ENCODE assay signal across 2 cellular contexts in the genomic region with DNA sequence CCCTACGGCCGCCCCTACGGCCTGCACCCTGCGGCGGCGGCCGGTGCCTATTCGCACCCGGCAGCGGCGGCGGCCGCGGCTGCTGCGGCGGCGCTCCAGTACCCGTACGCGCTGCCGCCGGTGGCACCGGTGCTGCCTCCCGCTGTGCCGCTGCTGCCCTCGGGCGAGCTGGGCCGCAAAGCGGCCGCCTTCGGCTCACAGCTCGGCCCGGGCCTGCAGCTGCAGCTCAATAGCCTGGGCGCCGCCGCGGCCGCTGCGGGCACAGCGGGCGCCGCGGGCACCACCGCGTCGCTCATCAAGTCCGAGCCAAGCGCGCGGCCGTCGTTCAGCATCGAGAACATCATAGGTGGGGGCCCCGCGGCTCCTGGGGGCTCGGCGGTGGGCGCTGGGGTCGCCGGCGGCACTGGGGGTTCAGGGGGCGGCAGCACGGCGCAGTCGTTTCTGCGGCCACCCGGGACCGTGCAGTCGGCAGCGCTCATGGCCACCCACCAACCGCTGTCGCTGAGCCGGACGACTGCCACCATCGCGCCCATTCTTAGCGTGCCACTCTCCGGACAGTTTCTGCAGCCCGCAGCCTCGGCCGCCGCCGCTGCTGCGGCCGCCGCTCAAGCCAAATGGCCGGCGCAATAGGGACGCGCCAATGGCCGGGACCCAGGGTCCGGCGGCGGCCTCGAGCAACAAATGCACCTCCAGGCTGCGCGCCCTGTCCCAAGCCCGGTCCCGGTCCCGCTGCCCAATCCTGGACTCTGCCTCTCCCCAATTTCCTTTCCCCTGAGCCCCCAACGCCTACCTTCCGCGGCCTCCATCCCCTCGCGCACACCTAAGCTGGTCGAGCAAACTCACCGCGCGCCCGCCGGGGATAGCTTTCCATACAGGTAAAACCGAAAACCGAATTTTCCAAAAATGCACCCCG.
TF ChIP-seq lines count a peak whose summit lies in the region.

No MANE protein-coding gene starts in this region.

TF ChIP-seq in HEK293, 187 proteins besides CTCF, POLR2A, EP300 and RAD21 (continued from another document):
- TF ChIP-seq ZBTB7A (tag by site-specific recombination; IDR thresholded peaks at IDR 0.05; ENCODE audit: low read depth) (0 out of 2 replicates have a peak, but pooled peaks have one; percentile 31), ZBTB8A (tag by site-specific recombination; IDR thresholded peaks at IDR 0.05) (peak; percentile 55; the same call in 1 of the 2 replicates), ZNF747 (tag by site-specific recombination; IDR thresholded peaks at IDR 0.05) (no peak), ZBTB20 (tag by site-specific recombination; IDR thresholded peaks at IDR 0.05) (0 out of 2 replicates have a peak, but pooled peaks have one; percentile 21), HOXC10 (CRISPR knock-in tag; IDR thresholded peaks at IDR 0.05) (0 out of 2 replicates have a peak, but pooled peaks have one; percentile 47), ZNF548 (tag by site-specific recombination; IDR thresholded peaks at IDR 0.05) (no peak), SCRT2 (tag by site-specific recombination; IDR thresholded peaks at IDR 0.05) (0 out of 2 replicates have a peak, but pooled peaks have one; percentile 12), ZSCAN30 (tag by site-specific recombination; IDR thresholded peaks at IDR 0.05) (peak; percentile 29; the same call in 1 of the 2 replicates), ZNF777 (tag by site-specific recombination; IDR thresholded peaks at IDR 0.05; ENCODE audit: borderline replicate concordance) (0 out of 2 replicates have a peak, but pooled peaks have one; percentile 22), ZNF623 (tag by site-specific recombination; IDR thresholded peaks at IDR 0.05) (peak; percentile 37; the same call in 1 of the 2 replicates), ZEB2 (tag by site-specific recombination; IDR thresholded peaks at IDR 0.05) (no peak; the same call in 1 of the 2 replicates), ZNF677 (tag by site-specific recombination; IDR thresholded peaks at IDR 0.05) (0 out of 2 replicates have a peak, but pooled peaks have one; percentile 14), ZBTB26 (tag by site-specific recombination; optimal IDR thresholded peaks at IDR 0.05) (peak; percentile 58), ZNF596 (tag by site-specific recombination; IDR thresholded peaks at IDR 0.05) (peak; percentile 31; the same call in 1 of the 2 replicates), ZNF2 (tag by site-specific recombination; IDR thresholded peaks at IDR 0.05) (peak; percentile 31; the same call in 1 of the 2 replicates), PBX3 (CRISPR knock-in tag; IDR thresholded peaks at IDR 0.05) (peak; percentile 76; the same call in 1 of the 2 replicates)

TF ChIP-seq in GM12878, 131 proteins besides CTCF, POLR2A, EP300 and RAD21 (continued from another document):
- TF ChIP-seq, protein P1, sequence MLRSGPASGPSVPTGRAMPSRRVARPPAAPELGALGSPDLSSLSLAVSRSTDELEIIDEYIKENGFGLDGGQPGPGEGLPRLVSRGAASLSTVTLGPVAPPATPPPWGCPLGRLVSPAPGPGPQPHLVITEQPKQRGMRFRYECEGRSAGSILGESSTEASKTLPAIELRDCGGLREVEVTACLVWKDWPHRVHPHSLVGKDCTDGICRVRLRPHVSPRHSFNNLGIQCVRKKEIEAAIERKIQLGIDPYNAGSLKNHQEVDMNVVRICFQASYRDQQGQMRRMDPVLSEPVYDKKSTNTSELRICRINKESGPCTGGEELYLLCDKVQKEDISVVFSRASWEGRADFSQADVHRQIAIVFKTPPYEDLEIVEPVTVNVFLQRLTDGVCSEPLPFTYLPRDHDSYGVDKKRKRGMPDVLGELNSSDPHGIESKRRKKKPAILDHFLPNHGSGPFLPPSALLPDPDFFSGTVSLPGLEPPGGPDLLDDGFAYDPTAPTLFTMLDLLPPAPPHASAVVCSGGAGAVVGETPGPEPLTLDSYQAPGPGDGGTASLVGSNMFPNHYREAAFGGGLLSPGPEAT (IDR thresholded peaks at IDR 0.05; ENCODE audit: low read depth) = no peak
- TF ChIP-seq, protein P2, sequence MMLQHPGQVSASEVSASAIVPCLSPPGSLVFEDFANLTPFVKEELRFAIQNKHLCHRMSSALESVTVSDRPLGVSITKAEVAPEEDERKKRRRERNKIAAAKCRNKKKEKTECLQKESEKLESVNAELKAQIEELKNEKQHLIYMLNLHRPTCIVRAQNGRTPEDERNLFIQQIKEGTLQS (IDR thresholded peaks at IDR 0.05; ENCODE audit: borderline replicate concordance, extremely low read depth, low read depth, low read length) = no peak
- TF ChIP-seq TAF1 (IDR thresholded peaks at IDR 0.05; ENCODE audit: borderline replicate concordance, low read depth, low read length) (no peak), SMARCA5 (IDR thresholded peaks at IDR 0.05) (no peak), RAD51 (IDR thresholded peaks at IDR 0.05) (no peak), POLR2AphosphoS2 (IDR thresholded peaks at IDR 0.05; ENCODE audit: low read depth, low read length) (no peak), E4F1 (IDR thresholded peaks at IDR 0.05; ENCODE audit: borderline replicate concordance, partially characterized antibody) (no peak), EED (IDR thresholded peaks at IDR 0.05; ENCODE audit: low read depth) (no peak), EZH2 (IDR thresholded peaks at IDR 0.05; ENCODE audit: borderline replicate concordance, control insufficient read depth, low read depth, low read length) (no peak), REST (IDR thresholded peaks at IDR 0.05; ENCODE audit: low read depth, low read length) (no peak), ETV6 (conservative IDR thresholded peaks at IDR 0.05 in 1 of 2, IDR thresholded peaks at IDR 0.05 in 1 of 2; ENCODE audit: borderline replicate concordance in 1 of 2, low read depth in 1 of 2) (no peak), SMC3 (IDR thresholded peaks at IDR 0.05; ENCODE audit: borderline replicate concordance, low read length) (no peak), YBX1 (IDR thresholded peaks at IDR 0.05) (no peak), SP1 (IDR thresholded peaks at IDR 0.05; ENCODE audit: low read depth, low read length) (no peak), IRF5 (IDR thresholded peaks at IDR 0.05; ENCODE audit: borderline replicate concordance) (no peak), NR2F1 (conservative IDR thresholded peaks at IDR 0.05) (no peak)
- TF ChIP-seq, protein P3, sequence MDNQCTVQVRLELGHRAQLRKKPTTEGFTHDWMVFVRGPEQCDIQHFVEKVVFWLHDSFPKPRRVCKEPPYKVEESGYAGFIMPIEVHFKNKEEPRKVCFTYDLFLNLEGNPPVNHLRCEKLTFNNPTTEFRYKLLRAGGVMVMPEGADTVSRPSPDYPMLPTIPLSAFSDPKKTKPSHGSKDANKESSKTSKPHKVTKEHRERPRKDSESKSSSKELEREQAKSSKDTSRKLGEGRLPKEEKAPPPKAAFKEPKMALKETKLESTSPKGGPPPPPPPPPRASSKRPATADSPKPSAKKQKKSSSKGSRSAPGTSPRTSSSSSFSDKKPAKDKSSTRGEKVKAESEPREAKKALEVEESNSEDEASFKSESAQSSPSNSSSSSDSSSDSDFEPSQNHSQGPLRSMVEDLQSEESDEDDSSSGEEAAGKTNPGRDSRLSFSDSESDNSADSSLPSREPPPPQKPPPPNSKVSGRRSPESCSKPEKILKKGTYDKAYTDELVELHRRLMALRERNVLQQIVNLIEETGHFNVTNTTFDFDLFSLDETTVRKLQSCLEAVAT (IDR thresholded peaks at IDR 0.05) = no peak
